In the genomic region with DNA sequence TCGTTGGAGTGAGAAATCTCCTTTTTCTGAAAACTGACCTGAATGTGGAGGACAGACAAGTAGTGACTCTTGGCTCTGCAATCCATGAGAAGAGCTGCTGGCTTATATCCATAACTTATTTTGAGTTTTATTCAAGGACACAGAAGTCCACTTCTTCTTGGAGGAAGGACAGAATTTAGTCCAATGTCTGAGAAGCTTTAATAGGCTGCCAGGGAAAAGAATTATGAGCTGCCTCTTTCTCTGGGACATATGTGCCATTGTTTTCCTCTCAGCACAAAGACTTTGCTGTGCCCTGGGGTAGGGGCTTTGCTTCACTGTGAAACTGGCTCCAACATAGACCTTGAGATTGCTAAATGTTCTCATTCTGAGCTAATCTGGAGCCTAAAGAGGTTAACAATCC, we compare ENCODE assay signal across 25 cellular contexts. TPM values are rescaled to one million over a fixed set of nuclear protein-coding genes. Genes with fewer than 3 reads are reported as not detected.
DNase-seq lines count a peak whose midpoint lies in the region; ATAC-seq and TF ChIP-seq lines count a peak whose summit lies in the region.
"Had no signal": no experiment of that assay in that cellular context is flagged by ENCODE, and none has a peak within 500 bp of the region (broad histone marks: within the 10 kb centered on the region; RNA-seq: fewer than 3 reads in every experiment).

No MANE protein-coding gene starts in this region.

- no peaks in the 10 kb centered on the region for H4K20me1 ChIP-seq in osteoblast (ENCODE audit: insufficient read depth, low read length)

- peaks cover 10% of the 10 kb centered on the region for H3K27me3 Mint-ChIP-seq in chondrocyte (ENCODE audit: low read depth)

- H3K27ac Mint-ChIP-seq in chondrocyte (ENCODE audit: unreplicated experiment): no peak overlapping the region
- H3K27ac Mint-ChIP-seq: CD8-positive, alpha-beta T cell; HFFc6 had no signal

- TF ChIP-seq CTCF in osteoblast (IDR thresholded peaks at IDR 0.05; ENCODE audit: extremely low read depth, low read depth, low read length) (no peak), chondrocyte (IDR thresholded peaks at IDR 0.05) (no peak)

- no peaks in the 10 kb centered on the region for H3K27me3 ChIP-seq in osteoblast (ENCODE audit: insufficient read depth, low read length)
- H3K27me3 ChIP-seq: MG63 had no signal

- H3K4me1 ChIP-seq in osteoblast (ENCODE audit: insufficient read depth, low read length): no peaks in the 10 kb centered on the region
- H3K4me1 ChIP-seq: A549, HAP-1 had no signal

- no peak overlapping the region for H3K27ac ChIP-seq in osteoblast (ENCODE audit: low read depth, low read length)
- H3K27ac ChIP-seq: A549 had no signal

- H3K9me3 ChIP-seq in osteoblast (ENCODE audit: low read depth, low read length): no peaks in the 10 kb centered on the region
- H3K9me3 ChIP-seq: A549, HAP-1, MG63 had no signal

- H3K4me2 ChIP-seq in osteoblast (ENCODE audit: insufficient read depth, low read length): no peak overlapping the region
- H3K4me2 ChIP-seq: A549 had no signal

- H3K36me3 Mint-ChIP-seq in chondrocyte (ENCODE audit: low read depth): no peaks in the 10 kb centered on the region
- H3K36me3 Mint-ChIP-seq: CD8-positive, alpha-beta T cell had no signal

- no peak overlapping the region for H3K4me3 ChIP-seq in osteoblast (ENCODE audit: insufficient read depth, low read length)
- H3K4me3 ChIP-seq: A549, HAP-1, MG63 had no signal

- peak; percentile 80 for DNase-seq in NCI-H69 (lab: John Stamatoyannopoulos, UW)
- DNase-seq in foreskin melanocyte: peak; percentile 23
- DNase-seq in osteoblast (ENCODE audit: insufficient read length, low spot score, missing footprints): peak; percentile 17
- no peak for DNase-seq in HuH-7 (ENCODE audit: low spot score)
- DNase-seq in chondrocyte (ENCODE audit: low spot score): no peak
- DNase-seq: AML-193; CD8-positive, alpha-beta T cell; DMS 273 treated with DMSO at 0.1 percent for 48 hours; DND-41; GOT3; HFFc6; KBM-7; MG63; NCI-H1105 treated with DMSO at 0.1 percent for 48 hours; NCI-H146; NCI-H1930; NCI-H2107; NCI-H524; NCI-H774; PC-3 had no signal

- no peak for ATAC-seq in GM18867 (IDR thresholded peaks at IDR 0.05; ENCODE audit: unreplicated experiment)
- ATAC-seq in GM21529 (IDR thresholded peaks at IDR 0.05; ENCODE audit: unreplicated experiment): no peak
- ATAC-seq: A549; CD8-positive, alpha-beta T cell; PC-3; SK-N-SH treated with all-trans-retinoic acid at 6 μM for 48 hours had no signal

- H3K36me3 ChIP-seq in osteoblast (ENCODE audit: insufficient read depth, low read length): no peaks in the 10 kb centered on the region
- H3K36me3 ChIP-seq: HAP-1, MG63 had no signal

- H3K9me3 Mint-ChIP-seq in chondrocyte (ENCODE audit: low read depth): peaks cover 6% of the 10 kb centered on the region
- H3K9me3 Mint-ChIP-seq: CD8-positive, alpha-beta T cell; HFFc6 had no signal

- H3K4me3 Mint-ChIP-seq in chondrocyte (ENCODE audit: unreplicated experiment): no peak overlapping the region
- H3K4me3 Mint-ChIP-seq: CD8-positive, alpha-beta T cell; HFFc6 had no signal

- H3K79me2 ChIP-seq in osteoblast (ENCODE audit: insufficient read depth, low read length): no peaks in the 10 kb centered on the region

- no peaks in the 10 kb centered on the region for H3K4me1 Mint-ChIP-seq in chondrocyte (ENCODE audit: low read depth)

- H2AFZ ChIP-seq in osteoblast (ENCODE audit: low read length): no peak overlapping the region

RNA-seq across cellular contexts. Expression of a gene that starts 20.5 kb away (rescaled TPM):
- total RNA-seq in osteoblast (not detected in 2 replicates), chondrocyte (not detected in 3 replicates)
- total RNA-seq: CD8-positive, alpha-beta T cell; HFFc6; PC-3 had no signal

RNA-seq across cellular contexts. Expression of a gene that starts 31.3 kb away (rescaled TPM):
- total RNA-seq in osteoblast (not detected in 2 replicates), chondrocyte (not detected in 3 replicates)
- total RNA-seq: HFFc6, PC-3 had no signal

RNA-seq across cellular contexts. Expression of a gene that starts 31.7 kb away (rescaled TPM):
- total RNA-seq in osteoblast (0.72 TPM in 1 of 2 replicates, not detected in the other), chondrocyte (0.36 to 0.37 TPM in 2 of 3 replicates, not detected in the other)
- total RNA-seq: CD8-positive, alpha-beta T cell; HFFc6; PC-3 had no signal

Comparison
In these comparisons a context has a peak if more than half of its experiments do, and no peak if none do; other contexts are left out.
1. DNase-seq: peak in NCI-H69 (single experiment), foreskin melanocyte (single experiment) and osteoblast (single experiment); none in HuH-7 (single experiment) and chondrocyte (single experiment).